1 cellular context compared by ENCODE assay signal in the genomic region with DNA sequence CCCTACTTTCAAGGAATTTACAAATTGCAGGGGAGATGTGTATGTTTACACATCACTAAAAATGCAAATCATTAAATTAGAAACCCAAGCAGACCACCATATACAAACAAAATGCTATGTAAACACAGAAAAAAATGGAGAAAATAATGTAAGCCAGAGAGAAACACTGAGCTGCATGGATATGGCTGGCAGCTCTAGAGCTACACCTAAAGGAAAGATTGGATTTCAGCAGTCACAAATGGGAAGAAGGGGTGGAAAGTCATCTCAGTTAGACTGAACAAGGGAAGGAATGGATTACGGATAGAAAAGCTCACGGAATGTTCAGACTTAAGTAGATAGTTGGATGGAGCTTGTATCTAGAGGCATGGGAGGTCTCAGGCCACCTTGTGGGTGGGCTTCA.
TF ChIP-seq lines count a peak whose summit lies in the region.

No MANE protein-coding gene starts in this region.

TF ChIP-seq in IMR-90, 13 proteins besides CTCF, POLR2A, EP300 and RAD21:
- no peak for TF ChIP-seq MXI1 (IDR thresholded peaks at IDR 0.05; ENCODE audit: borderline replicate concordance, low read depth, low read length)
- TF ChIP-seq SMC3 (IDR thresholded peaks at IDR 0.05; ENCODE audit: low read depth, low read length): 0 out of 2 replicates have a peak, but pooled peaks have one; percentile 12
